In genomic region chr17:75835315-75835987, GRCh38 we compare ENCODE assay signal across 16 cellular contexts. TPM values are rescaled to one million over a fixed set of nuclear protein-coding genes. Genes with fewer than 3 reads are reported as not detected.
DNase-seq lines count a peak whose midpoint lies in the region; ATAC-seq and TF ChIP-seq lines count a peak whose summit lies in the region.
"Had no signal": no experiment of that assay in that cellular context is flagged by ENCODE, and none has a peak within 500 bp of the region (broad histone marks: within the 10 kb centered on the region; RNA-seq: fewer than 3 reads in every experiment).

No MANE protein-coding gene starts in this region.

- no peaks in the 10 kb centered on the region for H3K9me3 ChIP-seq in A673 (ENCODE audit: low read depth, low read length, poor library complexity, severe bottlenecking)
- H3K9me3 ChIP-seq: upper lobe of left lung had no signal

- intact Hi-C loops in A673 (cut with micrococcal nuclease; ENCODE audit: unreplicated experiment): no loop called here

- POLR2A ChIA-PET in A673 (lab: Charles Lee; ENCODE audit: low non-redundant PET): no interaction called here

- H3K27me3 ChIP-seq in A673 (replicated peaks; ENCODE audit: insufficient read depth, low read depth, low read length, poor library complexity): no peaks in the 10 kb centered on the region
- H3K27me3 ChIP-seq: upper lobe of left lung had no signal

- peak overlapping the region; percentile 34 for H3K4me3 ChIP-seq in A673 (ENCODE audit: low read depth, low read length, poor library complexity, severe bottlenecking)
- H3K4me3 ChIP-seq: upper lobe of left lung had no signal

- DNase-seq in A673 (ENCODE audit: low spot score) (peak; percentile 72), DMS79 treated with DMSO at 0.1 percent for 48 hours (lab: John Stamatoyannopoulos, UW) (peak; percentile 31), NCI-H2029 treated with DMSO at 0.1 percent for 48 hours (lab: John Stamatoyannopoulos, UW) (no peak)
- no peak for DNase-seq in NK-92 treated with Interleukin-12 subunit alpha and Interleukin-12 subunit beta, amount 100 ng/mL, for 24 hours (lab: John Stamatoyannopoulos, UW)
- DNase-seq: activated CD4-positive, alpha-beta T cell treated with anti-CD3 and anti-CD28 coated beads for 48 hours; activated T-cell treated with anti-CD3 and anti-CD28 coated beads, Interleukin-2, amount 50 U/mL, for 4 hours; AML-193; caudate nucleus; effector memory CD8-positive, alpha-beta T cell; NCI-H510A treated with DMSO at 0.1 percent for 48 hours; stimulated activated CD4-positive, alpha-beta T cell treated with anti-CD3 and anti-CD28 coated beads, Interleukin-4, amount 100 ng/mL, for 24 hours had no signal

- no peaks in the 10 kb centered on the region for H3K36me3 ChIP-seq in A673 (ENCODE audit: insufficient read depth, low read length, poor library complexity, severe bottlenecking)

- CTCF ChIA-PET in A673 (lab: Charles Lee): interaction anchor here (1.2 kb wide), 1 partner anchor 11 kb away, joined by 3 read pairs; no protein-coding TSS in a partner anchor

- no peak overlapping the region for H3K27ac ChIP-seq in A673 (ENCODE audit: low read depth, low read length, poor library complexity, severe bottlenecking)
- H3K27ac ChIP-seq: upper lobe of left lung had no signal

- H3K4me1 ChIP-seq in A673 (ENCODE audit: insufficient read depth, low read length, poor library complexity, severe bottlenecking): peaks cover 9% of the 10 kb centered on the region

- no TSS peak for BruUV-seq in A673 (replicated peaks; lab: Mats Ljungman, UMichigan)

- ATAC-seq in SK-N-SH treated with all-trans-retinoic acid at 6 μM for 48 hours: peak; percentile 68
- ATAC-seq in GM21526 (IDR thresholded peaks at IDR 0.05; ENCODE audit: low FRiP score, unreplicated experiment): no peak
- ATAC-seq: activated T-cell treated with anti-CD3 and anti-CD28 coated beads, Interleukin-2, amount 50 U/mL, for 4 hours; effector memory CD8-positive, alpha-beta T cell; sciatic nerve had no signal

- no peak for TF ChIP-seq CTCF in A673 (conservative IDR thresholded peaks at IDR 0.05; ENCODE audit: low read depth, low read length)

TF ChIP-seq in SK-N-SH treated with all-trans-retinoic acid at 6 μM for 48 hours, 23 proteins besides CTCF, POLR2A, EP300 and RAD21:
- TF ChIP-seq PATZ1 (CRISPR knock-in tag; IDR thresholded peaks at IDR 0.05; ENCODE audit: borderline replicate concordance): no peak
- no peak for TF ChIP-seq ZC3H10 (CRISPR knock-in tag; IDR thresholded peaks at IDR 0.05)
- TF ChIP-seq SNAI2 (CRISPR knock-in tag; IDR thresholded peaks at IDR 0.05): no peak
- no peak for TF ChIP-seq ZNF70 (CRISPR knock-in tag; IDR thresholded peaks at IDR 0.05)
- no peak for TF ChIP-seq CREB5 (CRISPR knock-in tag; IDR thresholded peaks at IDR 0.05; ENCODE audit: low read depth)
- TF ChIP-seq POU6F1 (CRISPR knock-in tag; IDR thresholded peaks at IDR 0.05; ENCODE audit: borderline replicate concordance, low read depth): no peak
- no peak for TF ChIP-seq BACH2 (CRISPR knock-in tag; IDR thresholded peaks at IDR 0.05; ENCODE audit: borderline replicate concordance)

RNA-seq across cellular contexts. Expression of gene UNC13D, which starts 8.8 kb away (rescaled TPM):
- total RNA-seq in A673 (2021): 0.37 and 2.2 TPM in 2 replicates
- total RNA-seq: RPMI7951 had no signal

RNA-seq across cellular contexts. Expression of gene WBP2, which starts 19.7 kb away (rescaled TPM):
- total RNA-seq in A673 (2021): 70.3 and 87.5 TPM in 2 replicates

RNA-seq across cellular contexts. Expression of gene TRIM47, which starts 42.9 kb away (rescaled TPM):
- total RNA-seq in A673 (2021): 0.46 and 0.95 TPM in 2 replicates

RNA-seq across cellular contexts. Expression of gene UNK, which starts 50.8 kb away (rescaled TPM):
- 53.2 and 60.0 TPM in 2 replicates for total RNA-seq in A673 (2021)

Comparison
In these comparisons a context has a peak if more than half of its experiments do, and no peak if none do; other contexts are left out.
1. DNase-seq: peak in A673 (single experiment) and DMS79 treated with DMSO at 0.1 percent for 48 hours (single experiment); none in NCI-H2029 treated with DMSO at 0.1 percent for 48 hours (single experiment) and NK-92 treated with Interleukin-12 subunit alpha and Interleukin-12 subunit beta, amount 100 ng/mL, for 24 hours (single experiment).